8 cellular contexts compared by ENCODE assay signal in genomic region chr1:204431310-204432184, GRCh38. TPM values are rescaled to one million over a fixed set of nuclear protein-coding genes. Genes with fewer than 3 reads are reported as not detected.
DNase-seq lines count a peak whose midpoint lies in the region; ATAC-seq, FAIRE-seq and TF ChIP-seq lines count a peak whose summit lies in the region.

No MANE protein-coding gene starts in this region.

- H2BK12ac ChIP-seq in H1 (ENCODE audit: low read depth, low read length) = no peak overlapping the region

- H3K27ac ChIP-seq in H1 (ENCODE audit: low read depth, low read length) = no peak overlapping the region

- H3K4me3 ChIP-seq in BE2C (ENCODE audit: low read depth, low read length) (no peak overlapping the region), H1 (ENCODE audit: extremely low read depth in 1 of 4, insufficient read depth in 2 of 4, low read depth in 3 of 4, low read length in 4 of 4) (no peak overlapping the region)

- no peak overlapping the region for H3K4ac ChIP-seq in H1 (replicated peaks; ENCODE audit: insufficient read length, low read depth, low read length)

- H3K4me2 ChIP-seq in H1 (ENCODE audit: insufficient read depth in 1 of 2, low read depth in 2 of 2, low read length in 2 of 2) = no peak overlapping the region

- H4K20me1 ChIP-seq in H1 (replicated peaks in 1 of 2; ENCODE audit: control insufficient read depth in 1 of 2, insufficient read depth in 2 of 2, low read length in 2 of 2) = peaks cover 0 to 4% of the 10 kb centered on the region in 2 experiments

- H3K4me1 ChIP-seq in BE2C (no peaks in the 10 kb centered on the region), H1 (replicated peaks in 1 of 4; ENCODE audit: control insufficient read depth in 3 of 4, insufficient read depth in 4 of 4, low read length in 3 of 4) (0 out of 7 replicates have a peak, but pooled peaks cover 0 to 2% (median 0%) of the 10 kb centered on the region in 4 experiments)

- DNase-seq in BE2C (peak; percentile 87), HEK293T (ENCODE audit: extremely low spot score) (peak; percentile 87), NOMO-1 treated with DMSO at 0.1 percent for 48 hours (lab: John Stamatoyannopoulos, UW; ENCODE audit: unreplicated experiment) (peak; percentile 63), H1 (ENCODE audit: low read depth in 1 of 2, low spot score in 2 of 2) (peak; percentile 62 to 96), mesothelial cell of epicardium (ENCODE audit: low spot score in 2 of 2, unreplicated experiment in 2 of 2) (peak; percentile 62 to 85)
- DNase-seq in activated CD8-positive, alpha-beta memory T cell treated with anti-CD3 and anti-CD28 coated beads for 48 hours (ENCODE audit: low read depth in 2 of 3, low spot score in 2 of 3) = peak in 2 of 3 experiments; percentile 59 to 75
- DNase-seq in stimulated activated CD8-positive, alpha-beta memory T cell treated with anti-CD3 and anti-CD28 coated beads, Interleukin-2, amount 100 ng/mL, for 48 hours (ENCODE audit: low read depth in 2 of 2) = peak; percentile 66 to 72

- no peak overlapping the region for H3K18ac ChIP-seq in H1 (ENCODE audit: extremely low read depth, low read length)

- no peaks in the 10 kb centered on the region for H3K79me2 ChIP-seq in H1 (ENCODE audit: control insufficient read depth in 1 of 2, insufficient read depth in 2 of 2, low read length in 2 of 2)

- H3K23me2 ChIP-seq in H1 (ENCODE audit: low read depth, low read length) = no peaks in the 10 kb centered on the region

- no peak overlapping the region for H3K4me3 Mint-ChIP-seq in mesothelial cell of epicardium

- H3K27me3 Mint-ChIP-seq in mesothelial cell of epicardium (ENCODE audit: low read depth) = no peaks in the 10 kb centered on the region

- H3K36me3 Mint-ChIP-seq in mesothelial cell of epicardium = peaks cover 49% of the 10 kb centered on the region

- no peak overlapping the region for H3K9ac ChIP-seq in H1 (replicated peaks in 1 of 4; ENCODE audit: extremely low read depth in 1 of 4, low read depth in 3 of 4, low read length in 3 of 4)

- H3K79me1 ChIP-seq in H1 (ENCODE audit: low read depth, low read length) = no peaks in the 10 kb centered on the region

- no peak overlapping the region for H2BK120ac ChIP-seq in H1 (replicated peaks; ENCODE audit: low read depth, low read length)

- H2BK15ac ChIP-seq in H1 (ENCODE audit: low read length) = no peak overlapping the region

- no peak overlapping the region for H4K91ac ChIP-seq in H1 (replicated peaks; ENCODE audit: insufficient read length, low read length)

- no peak for TF ChIP-seq POLR2A in H1 (IDR thresholded peaks at IDR 0.05; ENCODE audit: control extremely low read depth in 1 of 2, low read depth in 2 of 2, low read length in 2 of 2)

- no peak overlapping the region for H2AFZ ChIP-seq in H1 (ENCODE audit: low read length)

- H4K5ac ChIP-seq in H1 (ENCODE audit: insufficient read length, low read depth, low read length) = no peak overlapping the region

- H3K9me3 ChIP-seq in BE2C (no peaks in the 10 kb centered on the region; the same call in 1 of the 2 replicates), H1 (ENCODE audit: insufficient read depth in 2 of 2, low read depth in 1 of 2, low read length in 1 of 2) (no peaks in the 10 kb centered on the region)

- POLR2A ChIA-PET in HEK293T (lab: Yijun Ruan, JAX) (interaction anchor here (0.6 to 1.3 kb wide), 4 partner anchors 21 to 78 kb away, joined by 3 read pairs; no protein-coding TSS in a partner anchor), H1 (lab: Charles Lee; ENCODE audit: partially characterized antibody) (interaction anchor here (1.4 to 1.8 kb wide), 5 partner anchors 63 to 76 kb away, joined by 3 to 9 read pairs (median 5); partner anchors contain the start of gene PIK3C2B)

- H3K56ac ChIP-seq in H1 (replicated peaks; ENCODE audit: insufficient read length, low read depth, low read length) = no peak overlapping the region

- no peak overlapping the region for H3K23ac ChIP-seq in H1 (ENCODE audit: insufficient read length)

- peak overlapping the region; percentile 70 for H3K27ac Mint-ChIP-seq in mesothelial cell of epicardium

- TF ChIP-seq EP300 in H1 (IDR thresholded peaks at IDR 0.05; ENCODE audit: borderline replicate concordance in 1 of 2, low read depth in 2 of 2, low read length in 2 of 2) = no peak

- CTCF ChIA-PET in HEK293T (lab: Yijun Ruan, JAX) = interaction anchor here (0.5 to 2.0 kb wide), 16 partner anchors 9 to 371 kb away, joined by 4 to 24 read pairs (median 6); partner anchors contain the start of gene PIK3C2B
- CTCF ChIA-PET in H1 (lab: Charles Lee; ENCODE audit: partially characterized antibody) = interaction anchor here (0.6 to 47.3 kb wide), 25 partner anchors 12 to 759 kb away, joined by 3 to 2124 read pairs (median 4); partner anchors contain the start of genes GOLT1A, MDM4 and PIK3C2B

- H3K4me1 Mint-ChIP-seq in mesothelial cell of epicardium = peaks cover 2% of the 10 kb centered on the region

- FAIRE-seq in H1 (lab: Jason Lieb, UNC) = no peak

- TF ChIP-seq CTCF in BE2C (IDR thresholded peaks at IDR 0.05; ENCODE audit: low read depth, low read length) = peak; percentile 98
- peak; percentile 84 to 95 (median 91) for TF ChIP-seq CTCF in H1 (IDR thresholded peaks at IDR 0.05; ENCODE audit: control extremely low read depth in 1 of 3, insufficient read depth in 1 of 3, low read depth in 1 of 3, low read length in 3 of 3)
- peak; percentile 89 for TF ChIP-seq CTCF in mesothelial cell of epicardium (IDR thresholded peaks at IDR 0.05; ENCODE audit: unreplicated experiment)

- no peak overlapping the region for H2BK20ac ChIP-seq in H1 (ENCODE audit: low read length)

- no peak overlapping the region for H2AK5ac ChIP-seq in H1 (ENCODE audit: low read depth, low read length)

- H4K8ac ChIP-seq in H1 (ENCODE audit: extremely low read depth, insufficient read depth, low read length) = no peak overlapping the region; the same call in 1 of the 2 replicates

- H3K36me3 ChIP-seq in BE2C (peaks cover 34% of the 10 kb centered on the region), H1 (ENCODE audit: control insufficient read depth in 2 of 4, insufficient read depth in 4 of 4, low read length in 3 of 4) (peaks cover 0 to 12% (median 6%) of the 10 kb centered on the region in 4 experiments; a peak in 5 of 8 replicates)

- H3K27me3 ChIP-seq in BE2C = no peaks in the 10 kb centered on the region
- no peaks in the 10 kb centered on the region for H3K27me3 ChIP-seq in H1 (replicated peaks in 1 of 4; ENCODE audit: control insufficient read depth in 3 of 4, extremely low read depth in 1 of 4, insufficient read depth in 3 of 4, low read length in 3 of 4)

- no peaks in the 10 kb centered on the region for H3K9me3 Mint-ChIP-seq in mesothelial cell of epicardium

- H3K14ac ChIP-seq in H1 (ENCODE audit: insufficient read length) = no peak overlapping the region

- no peak overlapping the region for H2BK5ac ChIP-seq in H1 (ENCODE audit: low read depth, low read length)

- peak; percentile 61 to 68 for TF ChIP-seq RAD21 in H1 (IDR thresholded peaks at IDR 0.05 in 1 of 2, conservative IDR thresholded peaks at IDR 0.05 in 1 of 2; ENCODE audit: low read depth in 2 of 2, low read length in 2 of 2)

- ATAC-seq in GM21381 (IDR thresholded peaks at IDR 0.05; ENCODE audit: unreplicated experiment) = no peak

- WGBS in H1 (ENCODE audit: extremely low coverage in 1 of 2, insufficient coverage in 1 of 2, insufficient read length in 1 of 2, insufficient replicate concordance in 2 of 2, low coverage in 1 of 2, low lambda C conversion rate in 2 of 2, missing lambda C conversion rate in 1 of 2), 2 experiments = 77% methylated on average over 13 of the region's 13 CpGs; no CpG with 5 or more reads in 1 of the 2 experiments

TF ChIP-seq in HEK293T, 16 proteins besides CTCF, POLR2A, EP300 and RAD21 (continues in another document):
- TF ChIP-seq NFRKB (IDR thresholded peaks at IDR 0.05) = no peak
- no peak for TF ChIP-seq L3MBTL2 (conservative IDR thresholded peaks at IDR 0.05)
- no peak for TF ChIP-seq TARDBP (IDR thresholded peaks at IDR 0.05)
- TF ChIP-seq, protein P1, sequence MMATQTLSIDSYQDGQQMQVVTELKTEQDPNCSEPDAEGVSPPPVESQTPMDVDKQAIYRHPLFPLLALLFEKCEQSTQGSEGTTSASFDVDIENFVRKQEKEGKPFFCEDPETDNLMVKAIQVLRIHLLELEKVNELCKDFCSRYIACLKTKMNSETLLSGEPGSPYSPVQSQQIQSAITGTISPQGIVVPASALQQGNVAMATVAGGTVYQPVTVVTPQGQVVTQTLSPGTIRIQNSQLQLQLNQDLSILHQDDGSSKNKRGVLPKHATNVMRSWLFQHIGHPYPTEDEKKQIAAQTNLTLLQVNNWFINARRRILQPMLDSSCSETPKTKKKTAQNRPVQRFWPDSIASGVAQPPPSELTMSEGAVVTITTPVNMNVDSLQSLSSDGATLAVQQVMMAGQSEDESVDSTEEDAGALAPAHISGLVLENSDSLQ (IDR thresholded peaks at IDR 0.05) = no peak
- no peak for TF ChIP-seq ARNT (IDR thresholded peaks at IDR 0.05)
- TF ChIP-seq ZNF384 (IDR thresholded peaks at IDR 0.05) = no peak

TF ChIP-seq in H1, 55 proteins besides CTCF, POLR2A, EP300 and RAD21:
- no peak for TF ChIP-seq NRF1 (IDR thresholded peaks at IDR 0.05; ENCODE audit: low read depth, low read length)
- TF ChIP-seq SP2 (IDR thresholded peaks at IDR 0.05; ENCODE audit: low read length) = no peak
- TF ChIP-seq CTBP2 (IDR thresholded peaks at IDR 0.05; ENCODE audit: borderline replicate concordance, insufficient read depth, insufficient read length, low read length) = no peak
- no peak for TF ChIP-seq EGR1 (IDR thresholded peaks at IDR 0.05; ENCODE audit: borderline replicate concordance, low read depth, low read length)
- 0 out of 2 replicates have a peak, but pooled peaks have one; percentile 42 for TF ChIP-seq TEAD4 (IDR thresholded peaks at IDR 0.05; ENCODE audit: low read depth, low read length)
- TF ChIP-seq JUN (IDR thresholded peaks at IDR 0.05; ENCODE audit: low read depth, low read length) = no peak
- TF ChIP-seq RBBP5 (IDR thresholded peaks at IDR 0.05; ENCODE audit: borderline replicate concordance, low read depth, low read length) = no peak
- TF ChIP-seq PHF8 (conservative IDR thresholded peaks at IDR 0.05; ENCODE audit: low read depth, low read length) = no peak

RNA-seq across cellular contexts. Expression of gene PPP1R15B, which starts 19.9 kb away (rescaled TPM):
- 30.8 TPM for polyA plus RNA-seq in BE2C (2012; ENCODE audit: insufficient read depth, insufficient read length, low read depth)
- total RNA-seq in H1 (2021; fragmentation: NEBNext Ultra II Directional; extraction: Animal tissue kit (Norgen Biotek cat#: 25700)) = 70.1 and 72.2 TPM in 2 replicates
- 14.4 and 20.0 TPM in 2 replicates for polyA plus RNA-seq in H1 (2011; rRNA removed)
- 19.3 TPM for polyA plus RNA-seq in H1 (2011; cell fraction: cytosol; rRNA removed)
- 14.6 TPM for polyA plus RNA-seq in H1 (2011; cell fraction: nucleus; rRNA removed)
- polyA plus RNA-seq in H1 (2012, experiment 1 of 2) = 13.3 to 25.2 TPM (median 17.0 TPM) in 4 replicates
- polyA plus RNA-seq in H1 (2012, experiment 2 of 2) = 3.4 TPM
- polyA plus RNA-seq in H1 (2013, experiment 1 of 2) = 34.3 TPM
- 37.9 TPM for polyA plus RNA-seq in H1 (2013, experiment 2 of 2)
- polyA minus RNA-seq in H1 (2011; rRNA and poly(A)+ RNA removed) = 41.1 and 46.5 TPM in 2 replicates
- 37.1 TPM for polyA minus RNA-seq in H1 (2011; cell fraction: cytosol; rRNA and poly(A)+ RNA removed)
- 41.8 TPM for polyA minus RNA-seq in H1 (2011; cell fraction: nucleus; rRNA and poly(A)+ RNA removed)
- 56.2 to 57.5 TPM (median 57.5 TPM) in 3 replicates for total RNA-seq in mesothelial cell of epicardium
